Comparison of ENCODE assay signal across 25 cellular contexts in genomic region chr20:5767493-5768098, GRCh38. TPM values are rescaled to one million over a fixed set of nuclear protein-coding genes. Genes with fewer than 3 reads are reported as not detected.
DNase-seq lines count a peak whose midpoint lies in the region; ATAC-seq, FAIRE-seq and TF ChIP-seq lines count a peak whose summit lies in the region.
"Had no signal": no experiment of that assay in that cellular context is flagged by ENCODE, and none has a peak within 500 bp of the region (broad histone marks: within the 10 kb centered on the region; RNA-seq: fewer than 3 reads in every experiment).

No MANE protein-coding gene starts in this region.

- H4K20me1 ChIP-seq in GM12878 (ENCODE audit: control insufficient read depth, insufficient read depth), result no peaks in the 10 kb centered on the region

- H3K4me2 ChIP-seq in GM12878 (ENCODE audit: control insufficient read depth, insufficient read depth), result no peak overlapping the region; the same call in 1 of the 2 replicates

- no peak overlapping the region for H3K9ac ChIP-seq in GM12878 (ENCODE audit: control insufficient read depth, insufficient read depth, low read length)
- H3K9ac ChIP-seq: parathyroid adenoma had no signal

- no peak for TF ChIP-seq RAD21 in GM12878 (IDR thresholded peaks at IDR 0.05; ENCODE audit: insufficient read depth, low read depth, low read length)

- TF ChIP-seq EP300 in GM12878 (IDR thresholded peaks at IDR 0.05; ENCODE audit: borderline replicate concordance in 1 of 2, control insufficient read depth in 1 of 2, low read depth in 2 of 2, low read length in 2 of 2), result no peak

- DNase-seq in A172 (ENCODE audit: low spot score), result peak; percentile 8
- peak; percentile 76 to 93 for DNase-seq in NCI-H524 (lab: John Stamatoyannopoulos, UW)
- DNase-seq in GM12878 (ENCODE audit: low read depth, low spot score), result no peak
- DNase-seq in NK-92 (lab: John Stamatoyannopoulos, UW; ENCODE audit: unreplicated experiment), result no peak
- DNase-seq in stimulated activated CD4-positive, alpha-beta T cell treated with anti-CD3 and anti-CD28 coated beads, Interleukin-1b, Interleukin-23, amount 100 ng/mL, for 48 hours, result no peak
- no peak for DNase-seq in stimulated activated naive CD4-positive, alpha-beta T cell treated with Interleukin-2 at 50 U/mL for 16 hours (lab: John Stamatoyannopoulos, UW)
- DNase-seq: activated CD4-positive, alpha-beta T cell treated with anti-CD3 and anti-CD28 coated beads for 36 hours; activated naive CD4-positive, alpha-beta T cell treated with anti-CD3 and anti-CD28 coated beads, Interleukin-2, amount 10 ng/mL, durations not matched to agents 7 days and 5 days; activated T-cell treated with anti-CD3 and anti-CD28 coated beads, Interleukin-2, amount 50 U/mL, for 72 hours; aorta; CD8-positive, alpha-beta T cell; DMS153; dorsolateral prefrontal cortex; GF-D8; heart right ventricle; KG1; midbrain; NCI-H1930; nephron progenitor cell had no signal

- no TSS peak for BruUV-seq in GM12878 (replicated peaks; lab: Mats Ljungman, UMichigan)

- H3K4me3 ChIP-seq in GM12878, result no peak overlapping the region
- H3K4me3 ChIP-seq: dorsolateral prefrontal cortex, heart right ventricle had no signal

- H3K79me2 ChIP-seq in GM12878 (ENCODE audit: control insufficient read depth, insufficient read depth, low read length), result peaks cover 7% of the 10 kb centered on the region
- H3K79me2 ChIP-seq: parathyroid adenoma had no signal

- 75% methylated on average over 8 of the region's 9 CpGs for WGBS in GM12878 (ENCODE audit: insufficient coverage, insufficient replicate concordance, low lambda C conversion rate, missing lambda C conversion rate)

- in situ Hi-C loops in GM12878 (cut with MboI), result no loop called here

- TF ChIP-seq CTCF in C4-2B (conservative IDR thresholded peaks at IDR 0.05) (no peak), GM12878 (IDR thresholded peaks at IDR 0.05 in 2 of 3, conservative IDR thresholded peaks at IDR 0.05 in 1 of 3; ENCODE audit: control insufficient read depth in 2 of 3, extremely low read depth in 1 of 3, insufficient read depth in 1 of 3, low read depth in 3 of 3, low read length in 3 of 3) (no peak)

- no peak overlapping the region for H2AFZ ChIP-seq in GM12878 (ENCODE audit: control insufficient read depth, low read depth, low read length)
- H2AFZ ChIP-seq: parathyroid adenoma had no signal

- CTCF ChIA-PET in GM12878 (lab: Yijun Ruan, JAX), result interaction anchor here (0.6 to 1.4 kb wide), 3 partner anchors 215 to 239 kb away, joined by 3 read pairs; no protein-coding TSS in a partner anchor

- TF ChIP-seq POLR2A in GM12878 (IDR thresholded peaks at IDR 0.05; ENCODE audit: low read depth, low read length), result no peak

- H3K9me3 ChIP-seq in GM12878 (replicated peaks; ENCODE audit: control insufficient read depth, insufficient read depth, low read length), result no peaks in the 10 kb centered on the region
- H3K9me3 ChIP-seq: heart right ventricle had no signal

- intact Hi-C loops in GM12878 (cut with micrococcal nuclease; ENCODE audit: unreplicated experiment), result no loop called here

- no peaks in the 10 kb centered on the region for H3K27me3 ChIP-seq in GM12878 (replicated peaks in 1 of 2; ENCODE audit: control insufficient read depth in 2 of 2, insufficient read depth in 2 of 2, low read length in 1 of 2)
- H3K27me3 ChIP-seq: dorsolateral prefrontal cortex, heart right ventricle had no signal

- no peak for FAIRE-seq in GM12878 (lab: Jason Lieb, UNC)
- FAIRE-seq: TTC549 had no signal

- ATAC-seq in GM12878, result peak; percentile 7; the same call in 1 of the 3 replicates
- no peak for ATAC-seq in GM21576 (IDR thresholded peaks at IDR 0.05; ENCODE audit: unreplicated experiment)
- ATAC-seq: activated CD4-positive, alpha-beta T cell treated with anti-CD3 and anti-CD28 coated beads for 36 hours; activated T-cell treated with anti-CD3 and anti-CD28 coated beads, Interleukin-2, amount 50 U/mL, for 72 hours; CD8-positive, alpha-beta T cell; heart right ventricle; left lobe of liver had no signal

- H3K36me3 ChIP-seq in GM12878 (ENCODE audit: control insufficient read depth in 2 of 2, insufficient read depth in 2 of 2, low read length in 1 of 2), result no peaks in the 10 kb centered on the region; a peak in 2 of 4 replicates

- peaks cover 64% of the 10 kb centered on the region for H3K4me1 ChIP-seq in GM12878 (ENCODE audit: control insufficient read depth, insufficient read depth, low read length)
- H3K4me1 ChIP-seq: parathyroid adenoma had no signal

- RAD21 ChIA-PET in GM12878 (lab: Charles Lee; ENCODE audit: unreplicated experiment), result interaction anchor here (0.6 to 1.4 kb wide), 7 partner anchors 16 to 376 kb away, joined by 3 to 4 read pairs (median 3); no protein-coding TSS in a partner anchor

- POLR2A ChIA-PET in GM12878 (lab: Charles Lee), result interaction anchor here (0.6 to 2.0 kb wide), 4 partner anchors 16 to 123 kb away, joined by 3 to 7 read pairs (median 4); no protein-coding TSS in a partner anchor

- H3K27ac ChIP-seq in C4-2B (peak overlapping the region; percentile 3; the same call in 1 of the 2 replicates), GM12878 (ENCODE audit: control insufficient read depth, insufficient read depth) (peak overlapping the region; percentile 11; the same call in 1 of the 2 replicates)
- H3K27ac ChIP-seq: epithelial cell of prostate, parathyroid adenoma had no signal

- SMC1A ChIA-PET in GM12878 (lab: Charles Lee; ENCODE audit: uncharacterized antibody, unreplicated experiment), result interaction anchor here (0.6 to 2.6 kb wide), 7 partner anchors 15 to 207 kb away, joined by 3 to 10 read pairs (median 5); no protein-coding TSS in a partner anchor

TF ChIP-seq in GM12878, 131 proteins besides CTCF, POLR2A, EP300 and RAD21 (continues in another document):
- TF ChIP-seq TCF3 (IDR thresholded peaks at IDR 0.05; ENCODE audit: borderline replicate concordance, insufficient read depth, low read depth, low read length) (0 out of 2 replicates have a peak, but pooled peaks have one; percentile 12), EGR1 (IDR thresholded peaks at IDR 0.05; ENCODE audit: borderline replicate concordance in 1 of 2, low read depth in 2 of 2, low read length in 2 of 2) (no peak), KDM1A (IDR thresholded peaks at IDR 0.05; ENCODE audit: borderline replicate concordance) (no peak), MYC (IDR thresholded peaks at IDR 0.05; ENCODE audit: insufficient read depth, insufficient read length, insufficient replicate concordance, low read length, severe bottlenecking) (no peak), IRF4 (IDR thresholded peaks at IDR 0.05; ENCODE audit: low read depth, low read length) (no peak), GABPA (IDR thresholded peaks at IDR 0.05; ENCODE audit: low read depth) (no peak), CBFB (IDR thresholded peaks at IDR 0.05; ENCODE audit: low read depth) (no peak), REST (IDR thresholded peaks at IDR 0.05; ENCODE audit: low read depth, low read length) (no peak), STAT1 (conservative IDR thresholded peaks at IDR 0.05) (no peak), CREM (IDR thresholded peaks at IDR 0.05; ENCODE audit: low read depth) (0 out of 2 replicates have a peak, but pooled peaks have one; percentile 8), RFX5 (IDR thresholded peaks at IDR 0.05; ENCODE audit: low read depth, low read length) (no peak), JUND (IDR thresholded peaks at IDR 0.05; ENCODE audit: low read depth, low read length) (no peak)

RNA-seq across cellular contexts. Expression of gene SHLD1, which starts 17.4 kb away (rescaled TPM):
- 3.6 and 4.3 TPM in 2 replicates for total RNA-seq in A172 (2014; rRNA removed; shearing (Covaris generic))
- total RNA-seq in GM12878 (2013; cell fraction: nucleolus; rRNA removed), result 7.8 and 9.2 TPM in 2 replicates
- total RNA-seq in GM12878 (2014; rRNA removed) (10.8 and 13.1 TPM in 2 replicates), GM12878 (2014; rRNA removed; fragmentation: Illumina TruSeq; extraction: Trizol) (18.2 and 19.1 TPM in 2 replicates), GM12878 (2021) (18.1 and 19.2 TPM in 2 replicates)
- polyA plus RNA-seq in GM12878 (2011; ENCODE audit: low read depth), result 24.5 TPM
- polyA plus RNA-seq in GM12878 (2011; rRNA removed) (29.8 and 33.1 TPM in 2 replicates), GM12878 (2014; fragmentation: Illumina TruSeq; extraction: Trizol) (20.1 and 23.1 TPM in 2 replicates), GM12878 (2014; fragmentation: Nextera tagmentation; extraction: Ambion mirVana) (10 to 100 TPM; 47.1 to 70.9 TPM), GM12878 (2014; rRNA removed) (19.6 and 19.9 TPM in 2 replicates), GM12878 (2016; fragmentation: Nextera tagmentation; extraction: Ambion mirVana) (10 to 100 TPM; 30.7 to 33.4 TPM)
- 22.8 and 25.7 TPM in 2 replicates for polyA plus RNA-seq in GM12878 (2011; cell fraction: cytosol; rRNA removed)
- 11.5 and 12.5 TPM in 2 replicates for polyA plus RNA-seq in GM12878 (2011; cell fraction: nucleus; rRNA removed)
- polyA plus RNA-seq in GM12878 (2012), result 10.8 and 14.0 TPM in 2 replicates
- 8.3 and 11.5 TPM in 2 replicates for polyA minus RNA-seq in GM12878 (2011; rRNA and poly(A)+ RNA removed)
- 4.7 and 6.3 TPM in 2 replicates for polyA minus RNA-seq in GM12878 (2011; cell fraction: cytosol; rRNA and poly(A)+ RNA removed)
- polyA minus RNA-seq in GM12878 (2011; cell fraction: nucleus; rRNA and poly(A)+ RNA removed), result 7.1 and 13.4 TPM in 2 replicates

Comparison
In these comparisons a context has a peak if more than half of its experiments do, and no peak if none do; other contexts are left out.
1. DNase-seq: peak in A172 (single experiment) and NCI-H524 (2 of 2); none in GM12878 (single experiment), NK-92 (single experiment), stimulated activated CD4-positive, alpha-beta T cell treated with anti-CD3 and anti-CD28 coated beads, Interleukin-1b, Interleukin-23, amount 100 ng/mL, for 48 hours (single experiment) and stimulated activated naive CD4-positive, alpha-beta T cell treated with Interleukin-2 at 50 U/mL for 16 hours (single experiment).